In the genomic region with DNA sequence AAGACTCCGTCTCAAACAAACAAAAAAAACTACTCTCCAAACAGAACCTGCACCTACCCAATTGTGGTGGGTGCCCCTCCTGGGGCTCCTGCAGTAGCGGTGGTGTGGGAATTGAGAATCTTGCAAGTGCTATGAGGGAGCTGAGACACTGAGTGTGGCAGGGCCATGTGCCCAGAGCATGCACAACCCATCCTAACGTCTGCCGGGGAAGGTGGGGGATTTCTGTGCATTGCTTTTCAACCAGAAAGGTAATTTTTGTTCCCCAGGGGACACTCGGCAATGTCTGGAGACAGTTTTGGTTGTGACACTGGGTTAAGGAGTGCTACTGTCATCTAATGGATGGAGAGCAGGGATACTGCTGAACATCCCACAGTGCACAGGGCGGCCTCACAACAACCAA, we compare ENCODE assay signal across 8 cellular contexts.
"Had no signal": no experiment of that assay in that cellular context is flagged by ENCODE, and none has a peak within 500 bp of the region (broad histone marks: within the 10 kb centered on the region; RNA-seq: fewer than 3 reads in every experiment).

No MANE protein-coding gene starts in this region.

- FAIRE-seq: H1, H54, HTR-8/SVneo, K562 had no signal

- H2AFZ ChIP-seq: GM23338 had no signal

- H3K4me2 ChIP-seq: GM23338 had no signal

- DNase-seq: H9, HCEC 1CT, IMR-90 had no signal

- H3K4me3 Mint-ChIP-seq: GM23338, H9 had no signal

- H3K4me3 ChIP-seq: GM23338, K562 had no signal

- H3K4me1 Mint-ChIP-seq: GM23338, H9 had no signal

- H3K27ac Mint-ChIP-seq: GM23338 had no signal
